27 cellular contexts compared by ENCODE assay signal in the genomic region with DNA sequence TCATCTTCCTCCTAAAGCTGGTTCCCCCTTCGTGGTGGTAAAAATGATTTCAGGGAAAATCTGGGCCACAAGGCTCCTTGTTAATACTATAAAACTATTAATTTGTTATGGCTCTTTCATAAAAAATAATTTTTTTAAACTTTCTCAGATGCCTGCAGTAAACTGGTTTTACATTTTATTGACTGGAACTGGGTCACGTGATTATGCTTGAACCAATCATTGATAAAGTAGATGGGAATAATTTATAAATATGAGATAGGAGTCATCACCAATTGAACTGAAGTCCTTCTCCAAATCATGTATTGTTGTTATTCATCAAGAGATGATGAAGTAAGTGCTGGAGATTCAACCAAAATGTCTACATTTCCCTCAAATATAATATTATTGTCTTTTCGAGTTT.
DNase-seq lines count a peak whose midpoint lies in the region; ATAC-seq, FAIRE-seq and TF ChIP-seq lines count a peak whose summit lies in the region.
"Had no signal": no experiment of that assay in that cellular context is flagged by ENCODE, and none has a peak within 500 bp of the region (broad histone marks: within the 10 kb centered on the region; RNA-seq: fewer than 3 reads in every experiment).

No MANE protein-coding gene starts in this region.

- H3K27ac ChIP-seq in HepG2 (ENCODE audit: extremely low read length, insufficient read depth, low read length): no peak overlapping the region
- no peak overlapping the region for H3K27ac ChIP-seq in right lobe of liver
- H3K27ac ChIP-seq in GM23338 (ENCODE audit: low read depth): no peak overlapping the region
- H3K27ac ChIP-seq in K562 (ENCODE audit: extremely low read depth, low read depth, low read length): no peak overlapping the region
- H3K27ac ChIP-seq in body of pancreas: no peak overlapping the region
- H3K27ac ChIP-seq: BLaER1 had no signal

- H3K9me2 ChIP-seq in GM23338 (ENCODE audit: insufficient read depth): no peaks in the 10 kb centered on the region; the same call in 1 of the 2 replicates

- H3K27me3 ChIP-seq in HepG2 (ENCODE audit: control insufficient read depth in 1 of 2, insufficient read depth in 2 of 2, low read length in 2 of 2) (no peaks in the 10 kb centered on the region), right lobe of liver (no peaks in the 10 kb centered on the region), GM23338 (ENCODE audit: insufficient read depth) (no peaks in the 10 kb centered on the region), K562 (ENCODE audit: control insufficient read depth in 2 of 2, insufficient read depth in 2 of 2, low read length in 2 of 2) (no peaks in the 10 kb centered on the region), body of pancreas (no peaks in the 10 kb centered on the region)
- H3K27me3 ChIP-seq: BE2C, BLaER1 had no signal

- no peaks in the 10 kb centered on the region for H4K20me1 ChIP-seq in HepG2 (ENCODE audit: insufficient read depth, low read length)
- H4K20me1 ChIP-seq in GM23338 (replicated peaks; ENCODE audit: insufficient read depth): no peaks in the 10 kb centered on the region
- no peaks in the 10 kb centered on the region for H4K20me1 ChIP-seq in K562 (replicated peaks; ENCODE audit: control insufficient read depth, insufficient read depth, low read length)
- H4K20me1 ChIP-seq: BLaER1 had no signal

- CTCF ChIA-PET in HepG2 (lab: Yijun Ruan, JAX; ENCODE audit: low intra/inter-chr PET ratio, low total read pairs): no interaction called here
- CTCF ChIA-PET in K562 (lab: Yijun Ruan, JAX; ENCODE audit: low intra/inter-chr PET ratio): no interaction called here

- POLR2A ChIA-PET in HepG2 (lab: Yijun Ruan, JAX) (no interaction called here), K562 (lab: Yijun Ruan, JAX) (no interaction called here)

- TF ChIP-seq EP300 in HepG2 (IDR thresholded peaks at IDR 0.05; ENCODE audit: low read depth in 2 of 2, low read length in 2 of 2) (no peak), HepG2 (CRISPR knock-in tag; IDR thresholded peaks at IDR 0.05; ENCODE audit: borderline replicate concordance) (no peak), K562 (IDR thresholded peaks at IDR 0.05; ENCODE audit: low read length) (no peak)

- BruUV-seq in HepG2 (replicated peaks; lab: Mats Ljungman, UMichigan) (no TSS peak), K562 (replicated peaks; lab: Mats Ljungman, UMichigan) (no TSS peak)

- H3K36me3 Mint-ChIP-seq in GM23338 (ENCODE audit: low read depth): no peaks in the 10 kb centered on the region
- H3K36me3 Mint-ChIP-seq: CD14-positive monocyte; CD4-positive, alpha-beta memory T cell; CD4-positive, CD25-positive, alpha-beta regulatory T cell had no signal

- FAIRE-seq in HepG2 (lab: Jason Lieb, UNC) (no peak), K562 (lab: Jason Lieb, UNC) (no peak)
- FAIRE-seq: A204.1, GM12891, GM19239 had no signal

- WGBS in HepG2 (ENCODE audit: low lambda C conversion rate): under 1% methylated on average over 3 of the region's 3 CpGs
- 45% methylated on average over 3 of the region's 3 CpGs for WGBS in right lobe of liver (ENCODE audit: insufficient coverage, low coverage, low lambda C conversion rate, missing lambda C conversion rate)
- 0% methylated on average over 3 of the region's 3 CpGs for WGBS in K562 (ENCODE audit: insufficient coverage, low coverage, missing lambda C conversion rate)
- WGBS in body of pancreas, 2 donors: 82 to 83% methylated on average over 3 of the region's 3 CpGs

- H3K9ac ChIP-seq in HepG2 (ENCODE audit: insufficient read depth, low read depth, low read length): no peak overlapping the region
- no peak overlapping the region for H3K9ac ChIP-seq in K562 (ENCODE audit: insufficient read depth in 1 of 2, low read depth in 2 of 2, low read length in 2 of 2)
- H3K9ac ChIP-seq: BLaER1 had no signal

- H3K9me1 ChIP-seq in K562 (ENCODE audit: control insufficient read depth, insufficient read depth, low read length): no peaks in the 10 kb centered on the region

- H3K27ac Mint-ChIP-seq in GM23338: no peak overlapping the region
- H3K27ac Mint-ChIP-seq: CD14-positive monocyte; CD4-positive, alpha-beta memory T cell; CD4-positive, CD25-positive, alpha-beta regulatory T cell; CD8-positive, alpha-beta memory T cell had no signal

- H3K4me3 Mint-ChIP-seq in GM23338: no peak overlapping the region
- H3K4me3 Mint-ChIP-seq: CD14-positive monocyte; CD4-positive, alpha-beta memory T cell; CD4-positive, CD25-positive, alpha-beta regulatory T cell; CD8-positive, alpha-beta memory T cell had no signal

- TF ChIP-seq POLR2A in HepG2 (IDR thresholded peaks at IDR 0.05; ENCODE audit: insufficient read depth in 1 of 2, low read depth in 2 of 2, low read length in 2 of 2) (no peak), right lobe of liver (IDR thresholded peaks at IDR 0.05) (no peak), K562 (conservative IDR thresholded peaks at IDR 0.05) (no peak), body of pancreas (IDR thresholded peaks at IDR 0.05) (no peak)

- no peaks in the 10 kb centered on the region for H3K9me3 Mint-ChIP-seq in GM23338

- DNase-seq in HepG2 (ENCODE audit: low spot score) (no peak), right lobe of liver (no peak), GM23338 (ENCODE audit: low spot score) (no peak), K562 (ENCODE audit: extremely low read depth in 1 of 4, low spot score in 3 of 4) (no peak), body of pancreas (no peak), T-helper 9 cell (no peak), T-helper 2 cell (no peak)
- DNase-seq: 8988T; ACHN; BE2C; C1 segment of cervical spinal cord; CD4-positive, alpha-beta memory T cell; CD4-positive, CD25-positive, alpha-beta regulatory T cell; CD8-positive, alpha-beta memory T cell; COR-L47; DMS 273 treated with DMSO at 0.1 percent for 48 hours; DMS153; DMS53; DMS79; DND-41; EL; GDM1 had no signal

- intact Hi-C loops in HepG2 (cut with micrococcal nuclease; ENCODE audit: unreplicated experiment): no loop called here
- intact Hi-C loops in right lobe of liver (cut with DNase I): no loop called here
- intact Hi-C loops in K562 (cut with micrococcal nuclease): no loop called here
- intact Hi-C loops in body of pancreas (cut with DNase I): no loop called here

- ATAC-seq in HepG2 (no peak), right lobe of liver (no peak), GM23338 (no peak), K562 (no peak), body of pancreas (no peak)

- H3K4me3 ChIP-seq in HepG2 (replicated peaks in 1 of 3; ENCODE audit: insufficient read depth in 1 of 3, low read depth in 2 of 3, low read length in 3 of 3): no peak overlapping the region
- H3K4me3 ChIP-seq in right lobe of liver: no peak overlapping the region
- H3K4me3 ChIP-seq in GM23338: no peak overlapping the region
- no peak overlapping the region for H3K4me3 ChIP-seq in K562
- H3K4me3 ChIP-seq in body of pancreas: no peak overlapping the region
- H3K4me3 ChIP-seq: BLaER1 had no signal

- no peak for TF ChIP-seq RAD21 in HepG2 (CRISPR knock-in tag; IDR thresholded peaks at IDR 0.05)
- TF ChIP-seq RAD21 in K562 (CRISPR knock-in tag; conservative IDR thresholded peaks at IDR 0.05 in 1 of 2, IDR thresholded peaks at IDR 0.05 in 1 of 2): no peak

- H3K4me1 Mint-ChIP-seq in GM23338: no peaks in the 10 kb centered on the region; the same call in 2 of the 3 replicates
- H3K4me1 Mint-ChIP-seq: CD14-positive monocyte; CD4-positive, alpha-beta memory T cell; CD4-positive, CD25-positive, alpha-beta regulatory T cell; CD8-positive, alpha-beta memory T cell had no signal

- no peaks in the 10 kb centered on the region for H3K27me3 Mint-ChIP-seq in GM23338 (ENCODE audit: insufficient read depth, low read depth, poor library complexity)
- H3K27me3 Mint-ChIP-seq: CD4-positive, CD25-positive, alpha-beta regulatory T cell; CD8-positive, alpha-beta memory T cell had no signal

- H3K9me3 ChIP-seq in HepG2 (ENCODE audit: low read length) (no peaks in the 10 kb centered on the region), right lobe of liver (no peaks in the 10 kb centered on the region), K562 (replicated peaks; ENCODE audit: control insufficient read depth, insufficient read depth, low read depth, low read length) (no peaks in the 10 kb centered on the region), body of pancreas (no peaks in the 10 kb centered on the region)
- H3K9me3 ChIP-seq: BE2C, BLaER1 had no signal

- H2AFZ ChIP-seq in HepG2 (ENCODE audit: low read length) (no peak overlapping the region), GM23338 (0 out of 2 replicates have a peak overlapping the region, but pooled peaks have one; percentile 35), K562 (ENCODE audit: low read depth, low read length) (no peak overlapping the region)

- in situ Hi-C loops in HepG2 (cut with HindIII; ENCODE audit: extremely low pct_ligation_motif_present, low pct_unique_long_range_greater_than_20kb) (no loop called here), K562 (cut with MboI) (no loop called here)

- H3K79me2 ChIP-seq in HepG2 (ENCODE audit: insufficient read depth, low read length) (no peaks in the 10 kb centered on the region), GM23338 (replicated peaks; ENCODE audit: insufficient read depth) (no peaks in the 10 kb centered on the region), K562 (ENCODE audit: control insufficient read depth, insufficient read depth, low read length) (no peaks in the 10 kb centered on the region)

- no peaks in the 10 kb centered on the region for H3K4me1 ChIP-seq in HepG2 (ENCODE audit: insufficient read depth, low read length)
- no peaks in the 10 kb centered on the region for H3K4me1 ChIP-seq in right lobe of liver
- H3K4me1 ChIP-seq in GM23338 (ENCODE audit: insufficient read depth): no peaks in the 10 kb centered on the region
- H3K4me1 ChIP-seq in K562 (replicated peaks in 1 of 2; ENCODE audit: control insufficient read depth in 2 of 2, insufficient read depth in 2 of 2, low read length in 2 of 2): no peaks in the 10 kb centered on the region
- H3K4me1 ChIP-seq in body of pancreas: peaks cover 25% of the 10 kb centered on the region
- H3K4me1 ChIP-seq: BE2C, BLaER1 had no signal

- TF ChIP-seq CTCF in HepG2 (CRISPR knock-in tag; IDR thresholded peaks at IDR 0.05) (no peak), right lobe of liver (IDR thresholded peaks at IDR 0.05) (no peak), GM23338 (conservative IDR thresholded peaks at IDR 0.05; ENCODE audit: low read depth in 2 of 2) (no peak), K562 (IDR thresholded peaks at IDR 0.05 in 2 of 3, conservative IDR thresholded peaks at IDR 0.05 in 1 of 3; ENCODE audit: insufficient read depth in 2 of 3, low read depth in 1 of 3, low read length in 3 of 3) (no peak), body of pancreas (IDR thresholded peaks at IDR 0.05) (no peak)

- H3F3A ChIP-seq in GM23338 (replicated peaks; ENCODE audit: low read depth): no peaks in the 10 kb centered on the region

- H3K36me3 ChIP-seq in HepG2 (replicated peaks in 1 of 2; ENCODE audit: control insufficient read depth in 1 of 2, insufficient read depth in 2 of 2, low read length in 2 of 2) (no peaks in the 10 kb centered on the region), right lobe of liver (no peaks in the 10 kb centered on the region), GM23338 (ENCODE audit: insufficient read depth) (no peaks in the 10 kb centered on the region), K562 (ENCODE audit: control insufficient read depth, insufficient read depth, low read length) (no peaks in the 10 kb centered on the region), body of pancreas (replicated peaks in 1 of 2; ENCODE audit: insufficient read depth in 1 of 2, low read depth in 2 of 2) (no peaks in the 10 kb centered on the region)
- H3K36me3 ChIP-seq: BE2C, BLaER1 had no signal

- H3K4me2 ChIP-seq in HepG2 (ENCODE audit: low read depth, low read length): no peak overlapping the region
- H3K4me2 ChIP-seq in GM23338: no peak overlapping the region
- H3K4me2 ChIP-seq in K562 (ENCODE audit: insufficient read depth, low read length): no peak overlapping the region
- H3K4me2 ChIP-seq: BLaER1 had no signal

Comparison
In these comparisons a context has a peak if more than half of its experiments do, and no peak if none do; other contexts are left out.
1. Of the 241 proteins assayed by ChIP-seq in both HepG2 and K562: peak only in HepG2: RAD51; only in K562: TFE3; in both: none; in neither: 239.